26 cellular contexts compared by ENCODE assay signal in genomic region chr9:90789862-90790261, GRCh38.
"Had no signal": no experiment of that assay in that cellular context is flagged by ENCODE, and none has a peak within 500 bp of the region (broad histone marks: within the 10 kb centered on the region; RNA-seq: fewer than 3 reads in every experiment).

No MANE protein-coding gene starts in this region.

- H3K27me3 ChIP-seq: adrenal gland, ascending aorta, brain microvascular endothelial cell, upper lobe of left lung had no signal

- H3K4me3 ChIP-seq: adrenal gland, ascending aorta, esophagus muscularis mucosa, hepatocyte, thoracic aorta, upper lobe of left lung had no signal

- DNase-seq: activated T-cell treated with anti-CD3 and anti-CD28 coated beads, Interleukin-2, amount 50 U/mL, for 24 hours; adrenal gland; brain microvascular endothelial cell; caudate nucleus; effector memory CD8-positive, alpha-beta T cell; glutamatergic neuron; kidney glomerular epithelial cell; left ventricle myocardium superior; mammary epithelial cell; midbrain; nucleus accumbens; stimulated activated CD4-positive, alpha-beta T cell treated with anti-CD3 and anti-CD28 coated beads, Interleukin-2, amount 100 ng/mL, for 48 hours; stimulated activated CD8-positive, alpha-beta memory T cell treated with anti-CD3 and anti-CD28 coated beads, Interleukin-4, amount 100 ng/mL, for 48 hours; stimulated activated naive CD4-positive, alpha-beta T cell treated with Interleukin-2 at 50 U/mL for 16 hours; T-cell; upper lobe of left lung had no signal

- H3K36me3 ChIP-seq: adrenal gland, ascending aorta, brain microvascular endothelial cell, esophagus muscularis mucosa, thoracic aorta, upper lobe of left lung had no signal

- H3K4me3 Mint-ChIP-seq: activated naive CD8-positive, alpha-beta T cell; activated T-cell treated with anti-CD3 and anti-CD28 coated beads, Interleukin-2, amount 50 U/mL, for 24 hours; activated T-helper 17 cell treated with anti-CD3 and anti-CD28 coated beads, Interleukin-2, amount 50 U/mL, for 72 hours; effector memory CD8-positive, alpha-beta T cell; natural killer cell treated with Interleukin-12 subunit alpha and Interleukin-12 subunit beta and Interleukin-15 and Interleukin-18, amount 100 ng/mL, for 72 hours; T-cell; T-helper 2 cell treated with Interferon-gamma antibody and Interleukin-4, amounts not matched to agents 5 μg/mL and 100 μg/mL, for 36 hours had no signal

- H3K4me2 ChIP-seq: hepatocyte had no signal

- H3K9me3 ChIP-seq: adrenal gland, ascending aorta, esophagus muscularis mucosa, thoracic aorta, upper lobe of left lung had no signal

- H3K4me1 ChIP-seq: adrenal gland, ascending aorta, esophagus muscularis mucosa had no signal

- H3K79me2 ChIP-seq: hepatocyte had no signal

- ATAC-seq: activated T-helper 17 cell treated with anti-CD3 and anti-CD28 coated beads, Interleukin-2, amount 50 U/mL, for 72 hours; effector memory CD8-positive, alpha-beta T cell; left ventricle myocardium superior; natural killer cell treated with Interleukin-12 subunit alpha and Interleukin-12 subunit beta and Interleukin-15 and Interleukin-18, amount 100 ng/mL, for 72 hours; T-cell had no signal

- H3K4me1 Mint-ChIP-seq: activated T-helper 17 cell treated with anti-CD3 and anti-CD28 coated beads, Interleukin-2, amount 50 U/mL, for 72 hours; T-cell had no signal

- H3K9me3 Mint-ChIP-seq: effector memory CD8-positive, alpha-beta T cell; natural killer cell treated with Interleukin-12 subunit alpha and Interleukin-12 subunit beta and Interleukin-15 and Interleukin-18, amount 100 ng/mL, for 72 hours; T-helper 2 cell treated with Interferon-gamma antibody and Interleukin-4, amounts not matched to agents 5 μg/mL and 100 μg/mL, for 36 hours had no signal

- H3K27ac ChIP-seq: adrenal gland, ascending aorta, brain microvascular endothelial cell, esophagus muscularis mucosa, hepatocyte, thoracic aorta, upper lobe of left lung, VCaP had no signal

- H3K27ac Mint-ChIP-seq: activated naive CD8-positive, alpha-beta T cell; activated T-cell treated with anti-CD3 and anti-CD28 coated beads, Interleukin-2, amount 50 U/mL, for 24 hours; activated T-helper 17 cell treated with anti-CD3 and anti-CD28 coated beads, Interleukin-2, amount 50 U/mL, for 72 hours; effector memory CD8-positive, alpha-beta T cell; natural killer cell treated with Interleukin-12 subunit alpha and Interleukin-12 subunit beta and Interleukin-15 and Interleukin-18, amount 100 ng/mL, for 72 hours; T-cell; T-helper 2 cell treated with Interferon-gamma antibody and Interleukin-4, amounts not matched to agents 5 μg/mL and 100 μg/mL, for 36 hours had no signal

- H3K36me3 Mint-ChIP-seq: natural killer cell treated with Interleukin-12 subunit alpha and Interleukin-12 subunit beta and Interleukin-15 and Interleukin-18, amount 100 ng/mL, for 72 hours; T-cell had no signal

- FAIRE-seq: frontal cortex had no signal

- H2AFZ ChIP-seq: hepatocyte had no signal
